8 cellular contexts compared by ENCODE assay signal in the genomic region with DNA sequence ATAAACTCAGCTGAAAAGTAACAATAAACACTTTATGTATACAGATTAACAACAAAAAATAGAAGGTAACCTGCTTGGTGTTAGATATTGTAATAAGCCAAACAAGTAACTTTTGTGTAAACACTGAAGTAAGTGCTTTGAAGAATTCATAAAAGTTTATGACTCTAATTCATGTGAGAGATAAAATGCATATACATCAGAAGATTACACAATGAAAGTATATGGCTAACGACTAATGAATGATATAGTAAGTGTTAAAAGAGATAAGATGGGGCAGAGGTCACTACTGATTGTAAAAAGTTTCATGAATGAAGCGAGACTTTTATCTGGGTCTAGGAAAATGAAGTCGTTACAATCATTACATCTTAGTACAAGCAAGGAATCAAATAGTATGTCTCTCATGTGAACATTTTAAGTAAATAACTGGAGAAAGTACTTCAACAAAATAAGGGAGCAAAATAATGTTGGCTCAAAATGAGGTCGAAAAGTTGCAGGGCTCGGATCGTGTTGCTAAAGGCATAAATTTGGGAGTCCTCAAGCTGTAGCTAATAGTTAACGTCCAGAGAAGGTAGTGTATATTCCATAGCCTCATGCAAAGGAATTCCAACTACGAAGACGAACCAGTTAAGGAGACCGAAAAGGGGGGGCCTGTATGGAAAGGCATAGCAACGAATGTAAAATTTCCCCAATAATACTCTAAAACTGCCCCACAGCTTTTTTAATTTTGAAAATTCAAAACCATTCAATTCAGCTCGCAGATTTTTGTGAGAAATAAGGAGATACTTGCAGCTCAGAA. TPM values are rescaled to one million over a fixed set of nuclear protein-coding genes. Genes with fewer than 3 reads are reported as not detected.
DNase-seq lines count a peak whose midpoint lies in the region; ATAC-seq and TF ChIP-seq lines count a peak whose summit lies in the region.

No MANE protein-coding gene starts in this region.

- H3K4me3 Mint-ChIP-seq in type B pancreatic cell: peak overlapping the region; percentile 99

- H3K4me3 ChIP-seq in ACC112 (ENCODE audit: low read depth, low read length) (peak overlapping the region; percentile 92), HL-60 (replicated peaks; ENCODE audit: insufficient read depth, low read length) (peak overlapping the region; percentile 76), body of pancreas (peak overlapping the region in 1 of 2 donors; percentile 99), lower leg skin (ENCODE audit: low read depth, poor library complexity, severe bottlenecking) (peak overlapping the region; percentile 94)

- H3K9me3 ChIP-seq in body of pancreas: no peaks in the 10 kb centered on the region

- intact Hi-C loops in body of pancreas (cut with DNase I): no loop called here
- intact Hi-C loops in lower leg skin (cut with DNase I; ENCODE audit: low total_unique reads): no loop called here

- WGBS in body of pancreas, 2 donors: 5 to 8% methylated on average over 12 of the region's 12 CpGs
- 18 to 21% methylated on average over 12 of the region's 12 CpGs for WGBS in lower leg skin, 2 donors

- ATAC-seq in body of pancreas (no peak), HG03039 (IDR thresholded peaks at IDR 0.05; ENCODE audit: unreplicated experiment) (no peak)

- H3K36me3 ChIP-seq in ACC112 (ENCODE audit: insufficient read depth, low read length) (peaks cover 8% of the 10 kb centered on the region; the same call in 1 of the 2 replicates), body of pancreas (replicated peaks in 1 of 2; ENCODE audit: insufficient read depth in 1 of 2, low read depth in 2 of 2) (peaks cover 0 to under 1% of the 10 kb centered on the region in 2 donors)

- no peaks in the 10 kb centered on the region for H3K9me3 Mint-ChIP-seq in type B pancreatic cell

- no peaks in the 10 kb centered on the region for H3K27me3 Mint-ChIP-seq in type B pancreatic cell

- H3K27ac ChIP-seq in ACC112 (ENCODE audit: low read depth, low read length) (peak overlapping the region; percentile 95), HL-60 (replicated peaks) (peak overlapping the region; percentile 93), body of pancreas (peak overlapping the region; percentile 77 to 98 (median 94))

- H3K27ac Mint-ChIP-seq in type B pancreatic cell: peak overlapping the region; percentile 96

- no peak for DNase-seq in HL-60 (ENCODE audit: low read depth in 1 of 2, low spot score in 1 of 2)
- no peak for DNase-seq in body of pancreas
- DNase-seq in lower leg skin (ENCODE audit: low spot score in 2 of 2): no peak
- no peak for DNase-seq in type B pancreatic cell (ENCODE audit: extremely low spot score, unreplicated experiment)
- DNase-seq in GM19238 (ENCODE audit: insufficient read length, low spot score): no peak
- DNase-seq in HuH-7 (ENCODE audit: low spot score): no peak

- no peak for TF ChIP-seq CTCF in HL-60 (IDR thresholded peaks at IDR 0.05; ENCODE audit: insufficient read depth, low read length)
- TF ChIP-seq CTCF in body of pancreas (IDR thresholded peaks at IDR 0.05): no peak
- no peak for TF ChIP-seq CTCF in lower leg skin (IDR thresholded peaks at IDR 0.05)
- no peak for TF ChIP-seq CTCF in type B pancreatic cell (conservative IDR thresholded peaks at IDR 0.05)

- peak overlapping the region; percentile 84 for H2AFZ ChIP-seq in ACC112 (ENCODE audit: low read length, unreplicated experiment)

- H3K36me3 Mint-ChIP-seq in type B pancreatic cell: peaks cover 8% of the 10 kb centered on the region

- H3K4me1 ChIP-seq in ACC112 (ENCODE audit: control insufficient read depth, insufficient read depth, low read length, unreplicated experiment): peaks cover 13% of the 10 kb centered on the region
- peaks cover 11% of the 10 kb centered on the region for H3K4me1 ChIP-seq in body of pancreas

- peaks cover 30% of the 10 kb centered on the region for H3K79me2 ChIP-seq in ACC112 (ENCODE audit: control insufficient read depth, insufficient read depth, low read length, unreplicated experiment)

- H3K4me1 Mint-ChIP-seq in type B pancreatic cell (ENCODE audit: unreplicated experiment): peaks cover 19% of the 10 kb centered on the region

- TF ChIP-seq POLR2A in body of pancreas (IDR thresholded peaks at IDR 0.05): no peak
- TF ChIP-seq POLR2A in lower leg skin (IDR thresholded peaks at IDR 0.05): no peak

- H3K27me3 ChIP-seq in ACC112 (ENCODE audit: insufficient read depth, low read length) (no peaks in the 10 kb centered on the region), HL-60 (ENCODE audit: insufficient read depth, poor library complexity, severe bottlenecking) (no peaks in the 10 kb centered on the region), body of pancreas (no peaks in the 10 kb centered on the region)

RNA-seq across cellular contexts. Expression of a gene that starts 1.0 kb away (rescaled TPM):
- total RNA-seq in body of pancreas (10 to 100 TPM; 71.1 to 77.8 TPM), lower leg skin (100 to 1,000 TPM in 1 of 4 donors, 10 to 100 TPM in 3; 69.6 to 140 (median 84.0) TPM), type B pancreatic cell (ENCODE audit: low replicate concordance) (63.0 and 96.5 TPM in 2 replicates)
